1 cellular context compared by ENCODE assay signal in the genomic region with DNA sequence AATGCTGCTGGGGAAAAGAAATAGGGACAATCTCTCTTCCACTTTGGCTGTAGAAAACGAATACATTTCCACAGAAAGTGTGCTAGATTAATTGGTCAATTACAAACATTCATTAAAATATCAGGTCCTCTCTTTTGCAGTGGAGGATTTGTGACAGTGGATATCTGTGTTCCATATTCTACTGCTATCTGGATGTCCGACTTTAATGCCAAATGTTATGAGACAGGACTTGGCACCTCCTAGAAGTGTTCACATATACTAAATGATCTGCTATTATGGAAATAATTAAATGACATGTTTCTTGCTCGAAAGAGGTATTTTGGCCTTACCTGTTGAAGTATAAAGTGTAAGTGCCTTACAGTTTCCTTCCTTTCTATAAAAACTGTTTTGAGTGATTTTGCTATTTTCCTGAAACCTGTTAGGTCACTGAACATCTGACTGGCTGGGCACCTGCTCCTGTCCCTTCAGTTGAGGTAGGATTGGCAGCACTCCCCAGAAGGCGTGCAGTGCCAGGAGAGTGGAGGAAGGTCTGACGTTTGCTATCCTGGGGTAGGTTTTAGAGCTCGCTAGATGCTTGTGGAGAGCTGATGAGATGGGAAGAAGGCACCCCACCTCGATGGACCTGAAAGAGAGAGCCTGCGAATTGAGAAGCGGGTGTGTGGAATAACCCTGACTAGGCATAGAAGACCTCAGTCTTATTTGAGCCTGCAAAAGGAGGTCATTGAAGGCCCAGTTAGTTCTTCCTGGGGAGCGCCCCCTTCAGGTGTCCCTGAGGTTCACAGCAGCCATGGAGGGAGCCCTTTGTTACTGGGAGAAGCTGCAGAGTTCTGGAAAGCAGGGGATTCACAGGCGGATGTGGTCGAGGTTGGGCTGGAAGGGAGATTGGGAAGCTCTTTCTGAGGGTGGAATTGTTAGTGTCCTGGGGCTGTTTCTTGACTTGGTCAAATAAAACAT.
TF ChIP-seq lines count a peak whose summit lies in the region.

No MANE protein-coding gene starts in this region.

TF ChIP-seq in HepG2, 621 proteins besides CTCF, POLR2A, EP300 and RAD21 (continued from another document and continues in another):
- TF ChIP-seq, protein P1, sequence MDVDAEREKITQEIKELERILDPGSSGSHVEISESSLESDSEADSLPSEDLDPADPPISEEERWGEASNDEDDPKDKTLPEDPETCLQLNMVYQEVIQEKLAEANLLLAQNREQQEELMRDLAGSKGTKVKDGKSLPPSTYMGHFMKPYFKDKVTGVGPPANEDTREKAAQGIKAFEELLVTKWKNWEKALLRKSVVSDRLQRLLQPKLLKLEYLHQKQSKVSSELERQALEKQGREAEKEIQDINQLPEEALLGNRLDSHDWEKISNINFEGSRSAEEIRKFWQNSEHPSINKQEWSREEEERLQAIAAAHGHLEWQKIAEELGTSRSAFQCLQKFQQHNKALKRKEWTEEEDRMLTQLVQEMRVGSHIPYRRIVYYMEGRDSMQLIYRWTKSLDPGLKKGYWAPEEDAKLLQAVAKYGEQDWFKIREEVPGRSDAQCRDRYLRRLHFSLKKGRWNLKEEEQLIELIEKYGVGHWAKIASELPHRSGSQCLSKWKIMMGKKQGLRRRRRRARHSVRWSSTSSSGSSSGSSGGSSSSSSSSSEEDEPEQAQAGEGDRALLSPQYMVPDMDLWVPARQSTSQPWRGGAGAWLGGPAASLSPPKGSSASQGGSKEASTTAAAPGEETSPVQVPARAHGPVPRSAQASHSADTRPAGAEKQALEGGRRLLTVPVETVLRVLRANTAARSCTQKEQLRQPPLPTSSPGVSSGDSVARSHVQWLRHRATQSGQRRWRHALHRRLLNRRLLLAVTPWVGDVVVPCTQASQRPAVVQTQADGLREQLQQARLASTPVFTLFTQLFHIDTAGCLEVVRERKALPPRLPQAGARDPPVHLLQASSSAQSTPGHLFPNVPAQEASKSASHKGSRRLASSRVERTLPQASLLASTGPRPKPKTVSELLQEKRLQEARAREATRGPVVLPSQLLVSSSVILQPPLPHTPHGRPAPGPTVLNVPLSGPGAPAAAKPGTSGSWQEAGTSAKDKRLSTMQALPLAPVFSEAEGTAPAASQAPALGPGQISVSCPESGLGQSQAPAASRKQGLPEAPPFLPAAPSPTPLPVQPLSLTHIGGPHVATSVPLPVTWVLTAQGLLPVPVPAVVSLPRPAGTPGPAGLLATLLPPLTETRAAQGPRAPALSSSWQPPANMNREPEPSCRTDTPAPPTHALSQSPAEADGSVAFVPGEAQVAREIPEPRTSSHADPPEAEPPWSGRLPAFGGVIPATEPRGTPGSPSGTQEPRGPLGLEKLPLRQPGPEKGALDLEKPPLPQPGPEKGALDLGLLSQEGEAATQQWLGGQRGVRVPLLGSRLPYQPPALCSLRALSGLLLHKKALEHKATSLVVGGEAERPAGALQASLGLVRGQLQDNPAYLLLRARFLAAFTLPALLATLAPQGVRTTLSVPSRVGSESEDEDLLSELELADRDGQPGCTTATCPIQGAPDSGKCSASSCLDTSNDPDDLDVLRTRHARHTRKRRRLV (CRISPR knock-in tag; IDR thresholded peaks at IDR 0.05): no peak
- TF ChIP-seq ZNF501 (CRISPR knock-in tag; IDR thresholded peaks at IDR 0.05) (peak; percentile 29; the same call in 1 of the 2 replicates), ZNF350 (CRISPR knock-in tag; IDR thresholded peaks at IDR 0.05; ENCODE audit: borderline replicate concordance, low read depth) (no peak), ZNF510 (CRISPR knock-in tag; IDR thresholded peaks at IDR 0.05; ENCODE audit: low read depth) (0 out of 2 replicates have a peak, but pooled peaks have one; percentile 39), TBL1XR1 (IDR thresholded peaks at IDR 0.05; ENCODE audit: borderline replicate concordance, low read length, partially characterized antibody) (no peak), PPARG (CRISPR knock-in tag; conservative IDR thresholded peaks at IDR 0.05) (no peak), CREB1 (IDR thresholded peaks at IDR 0.05) (no peak), CREB1 (CRISPR knock-in tag; IDR thresholded peaks at IDR 0.05) (no peak), FOXK2 (IDR thresholded peaks at IDR 0.05) (no peak), NFYC (CRISPR knock-in tag; IDR thresholded peaks at IDR 0.05) (no peak), JUNB (CRISPR knock-in tag; IDR thresholded peaks at IDR 0.05; ENCODE audit: borderline replicate concordance) (no peak), FOXC1 (CRISPR knock-in tag; IDR thresholded peaks at IDR 0.05; ENCODE audit: borderline replicate concordance) (no peak), ZBTB10 (CRISPR knock-in tag; IDR thresholded peaks at IDR 0.05; ENCODE audit: borderline replicate concordance) (no peak), ZNF543 (CRISPR knock-in tag; IDR thresholded peaks at IDR 0.05) (no peak), TAF1 (CRISPR knock-in tag; IDR thresholded peaks at IDR 0.05) (no peak), SMC3 (IDR thresholded peaks at IDR 0.05; ENCODE audit: low read length) (no peak), KDM2A (CRISPR knock-in tag; IDR thresholded peaks at IDR 0.05; ENCODE audit: borderline replicate concordance, low read depth) (no peak; the same call in 1 of the 2 replicates), PLRG1 (conservative IDR thresholded peaks at IDR 0.05) (no peak), ZNF124 (CRISPR knock-in tag; IDR thresholded peaks at IDR 0.05) (0 out of 2 replicates have a peak, but pooled peaks have one; percentile 40), KDM3A (CRISPR knock-in tag; IDR thresholded peaks at IDR 0.05; ENCODE audit: low read depth) (no peak)
- TF ChIP-seq, protein P2, sequence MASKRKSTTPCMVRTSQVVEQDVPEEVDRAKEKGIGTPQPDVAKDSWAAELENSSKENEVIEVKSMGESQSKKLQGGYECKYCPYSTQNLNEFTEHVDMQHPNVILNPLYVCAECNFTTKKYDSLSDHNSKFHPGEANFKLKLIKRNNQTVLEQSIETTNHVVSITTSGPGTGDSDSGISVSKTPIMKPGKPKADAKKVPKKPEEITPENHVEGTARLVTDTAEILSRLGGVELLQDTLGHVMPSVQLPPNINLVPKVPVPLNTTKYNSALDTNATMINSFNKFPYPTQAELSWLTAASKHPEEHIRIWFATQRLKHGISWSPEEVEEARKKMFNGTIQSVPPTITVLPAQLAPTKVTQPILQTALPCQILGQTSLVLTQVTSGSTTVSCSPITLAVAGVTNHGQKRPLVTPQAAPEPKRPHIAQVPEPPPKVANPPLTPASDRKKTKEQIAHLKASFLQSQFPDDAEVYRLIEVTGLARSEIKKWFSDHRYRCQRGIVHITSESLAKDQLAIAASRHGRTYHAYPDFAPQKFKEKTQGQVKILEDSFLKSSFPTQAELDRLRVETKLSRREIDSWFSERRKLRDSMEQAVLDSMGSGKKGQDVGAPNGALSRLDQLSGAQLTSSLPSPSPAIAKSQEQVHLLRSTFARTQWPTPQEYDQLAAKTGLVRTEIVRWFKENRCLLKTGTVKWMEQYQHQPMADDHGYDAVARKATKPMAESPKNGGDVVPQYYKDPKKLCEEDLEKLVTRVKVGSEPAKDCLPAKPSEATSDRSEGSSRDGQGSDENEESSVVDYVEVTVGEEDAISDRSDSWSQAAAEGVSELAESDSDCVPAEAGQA (IDR thresholded peaks at IDR 0.05; ENCODE audit: low read depth): no peak
- TF ChIP-seq, protein P2 (CRISPR knock-in tag; IDR thresholded peaks at IDR 0.05; ENCODE audit: borderline replicate concordance): peak; percentile 39; the same call in 1 of the 2 replicates
- TF ChIP-seq, protein P3, sequence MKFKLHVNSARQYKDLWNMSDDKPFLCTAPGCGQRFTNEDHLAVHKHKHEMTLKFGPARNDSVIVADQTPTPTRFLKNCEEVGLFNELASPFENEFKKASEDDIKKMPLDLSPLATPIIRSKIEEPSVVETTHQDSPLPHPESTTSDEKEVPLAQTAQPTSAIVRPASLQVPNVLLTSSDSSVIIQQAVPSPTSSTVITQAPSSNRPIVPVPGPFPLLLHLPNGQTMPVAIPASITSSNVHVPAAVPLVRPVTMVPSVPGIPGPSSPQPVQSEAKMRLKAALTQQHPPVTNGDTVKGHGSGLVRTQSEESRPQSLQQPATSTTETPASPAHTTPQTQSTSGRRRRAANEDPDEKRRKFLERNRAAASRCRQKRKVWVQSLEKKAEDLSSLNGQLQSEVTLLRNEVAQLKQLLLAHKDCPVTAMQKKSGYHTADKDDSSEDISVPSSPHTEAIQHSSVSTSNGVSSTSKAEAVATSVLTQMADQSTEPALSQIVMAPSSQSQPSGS (CRISPR knock-in tag; IDR thresholded peaks at IDR 0.05): no peak
- TF ChIP-seq, protein P4, sequence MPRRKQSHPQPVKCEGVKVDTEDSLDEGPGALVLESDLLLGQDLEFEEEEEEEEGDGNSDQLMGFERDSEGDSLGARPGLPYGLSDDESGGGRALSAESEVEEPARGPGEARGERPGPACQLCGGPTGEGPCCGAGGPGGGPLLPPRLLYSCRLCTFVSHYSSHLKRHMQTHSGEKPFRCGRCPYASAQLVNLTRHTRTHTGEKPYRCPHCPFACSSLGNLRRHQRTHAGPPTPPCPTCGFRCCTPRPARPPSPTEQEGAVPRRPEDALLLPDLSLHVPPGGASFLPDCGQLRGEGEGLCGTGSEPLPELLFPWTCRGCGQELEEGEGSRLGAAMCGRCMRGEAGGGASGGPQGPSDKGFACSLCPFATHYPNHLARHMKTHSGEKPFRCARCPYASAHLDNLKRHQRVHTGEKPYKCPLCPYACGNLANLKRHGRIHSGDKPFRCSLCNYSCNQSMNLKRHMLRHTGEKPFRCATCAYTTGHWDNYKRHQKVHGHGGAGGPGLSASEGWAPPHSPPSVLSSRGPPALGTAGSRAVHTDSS (CRISPR knock-in tag; conservative IDR thresholded peaks at IDR 0.05): no peak
